ENCODE assay signal across 1 cellular context in the genomic region with DNA sequence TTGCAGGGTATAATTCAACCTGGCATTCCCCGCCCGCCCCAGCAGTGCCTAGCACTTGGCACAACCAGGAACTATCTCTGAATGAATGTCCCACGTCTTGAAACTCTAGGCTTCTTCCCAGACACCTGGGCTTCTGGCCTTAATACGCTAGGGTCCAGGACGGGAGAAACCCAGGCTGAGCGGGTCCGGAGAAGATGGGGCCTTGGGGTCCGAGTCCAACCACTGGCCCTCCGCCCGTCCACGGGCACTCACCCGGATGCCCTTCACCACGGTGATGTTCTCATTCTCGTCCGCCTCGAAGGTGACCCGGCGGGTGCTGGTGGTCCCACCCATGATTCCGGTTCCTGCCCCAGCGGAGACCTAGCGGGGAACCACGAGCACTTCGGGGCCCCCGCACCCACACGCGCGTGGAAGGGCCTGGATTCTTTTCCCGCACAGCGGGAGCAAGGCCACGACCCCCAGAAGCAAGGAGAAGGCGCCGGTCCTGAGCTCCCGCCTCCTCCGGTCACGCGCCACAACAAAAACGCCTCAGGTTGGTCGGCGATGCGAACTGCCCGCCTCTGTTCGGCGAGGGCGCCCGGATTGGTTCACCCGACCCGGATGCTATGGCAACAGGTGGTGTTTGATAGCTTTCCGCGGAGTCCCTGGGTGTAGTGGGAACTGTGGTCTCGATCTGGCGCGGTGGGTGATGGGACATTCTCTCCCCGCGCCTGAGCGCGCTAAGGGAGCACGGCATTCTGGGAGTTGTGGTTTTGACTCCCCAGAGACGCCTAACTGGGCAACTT.
A peak's percentile ranks its signal among the peaks of the same experiment; 100 is the strongest.
TF ChIP-seq lines count a peak whose summit lies in the region.

A gene (minus strand): TSS at position 486 of the 785 bp plus-strand sequence. CDS start 153 bp downstream, at position 333.

TF ChIP-seq in GM12878, 131 proteins besides CTCF, POLR2A, EP300 and RAD21 (continued from another document):
- TF ChIP-seq, protein P1, sequence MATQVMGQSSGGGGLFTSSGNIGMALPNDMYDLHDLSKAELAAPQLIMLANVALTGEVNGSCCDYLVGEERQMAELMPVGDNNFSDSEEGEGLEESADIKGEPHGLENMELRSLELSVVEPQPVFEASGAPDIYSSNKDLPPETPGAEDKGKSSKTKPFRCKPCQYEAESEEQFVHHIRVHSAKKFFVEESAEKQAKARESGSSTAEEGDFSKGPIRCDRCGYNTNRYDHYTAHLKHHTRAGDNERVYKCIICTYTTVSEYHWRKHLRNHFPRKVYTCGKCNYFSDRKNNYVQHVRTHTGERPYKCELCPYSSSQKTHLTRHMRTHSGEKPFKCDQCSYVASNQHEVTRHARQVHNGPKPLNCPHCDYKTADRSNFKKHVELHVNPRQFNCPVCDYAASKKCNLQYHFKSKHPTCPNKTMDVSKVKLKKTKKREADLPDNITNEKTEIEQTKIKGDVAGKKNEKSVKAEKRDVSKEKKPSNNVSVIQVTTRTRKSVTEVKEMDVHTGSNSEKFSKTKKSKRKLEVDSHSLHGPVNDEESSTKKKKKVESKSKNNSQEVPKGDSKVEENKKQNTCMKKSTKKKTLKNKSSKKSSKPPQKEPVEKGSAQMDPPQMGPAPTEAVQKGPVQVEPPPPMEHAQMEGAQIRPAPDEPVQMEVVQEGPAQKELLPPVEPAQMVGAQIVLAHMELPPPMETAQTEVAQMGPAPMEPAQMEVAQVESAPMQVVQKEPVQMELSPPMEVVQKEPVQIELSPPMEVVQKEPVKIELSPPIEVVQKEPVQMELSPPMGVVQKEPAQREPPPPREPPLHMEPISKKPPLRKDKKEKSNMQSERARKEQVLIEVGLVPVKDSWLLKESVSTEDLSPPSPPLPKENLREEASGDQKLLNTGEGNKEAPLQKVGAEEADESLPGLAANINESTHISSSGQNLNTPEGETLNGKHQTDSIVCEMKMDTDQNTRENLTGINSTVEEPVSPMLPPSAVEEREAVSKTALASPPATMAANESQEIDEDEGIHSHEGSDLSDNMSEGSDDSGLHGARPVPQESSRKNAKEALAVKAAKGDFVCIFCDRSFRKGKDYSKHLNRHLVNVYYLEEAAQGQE (IDR thresholded peaks at IDR 0.05; ENCODE audit: low read depth, low read length) = no peak
- peak; percentile 73; the same call in 1 of the 2 replicates for TF ChIP-seq TARDBP (IDR thresholded peaks at IDR 0.05; ENCODE audit: borderline replicate concordance)
- TF ChIP-seq ZNF24 (IDR thresholded peaks at IDR 0.05) = no peak
- peak; percentile 50; the same call in 1 of the 2 replicates for TF ChIP-seq DPF2 (IDR thresholded peaks at IDR 0.05)
- TF ChIP-seq, protein P2, sequence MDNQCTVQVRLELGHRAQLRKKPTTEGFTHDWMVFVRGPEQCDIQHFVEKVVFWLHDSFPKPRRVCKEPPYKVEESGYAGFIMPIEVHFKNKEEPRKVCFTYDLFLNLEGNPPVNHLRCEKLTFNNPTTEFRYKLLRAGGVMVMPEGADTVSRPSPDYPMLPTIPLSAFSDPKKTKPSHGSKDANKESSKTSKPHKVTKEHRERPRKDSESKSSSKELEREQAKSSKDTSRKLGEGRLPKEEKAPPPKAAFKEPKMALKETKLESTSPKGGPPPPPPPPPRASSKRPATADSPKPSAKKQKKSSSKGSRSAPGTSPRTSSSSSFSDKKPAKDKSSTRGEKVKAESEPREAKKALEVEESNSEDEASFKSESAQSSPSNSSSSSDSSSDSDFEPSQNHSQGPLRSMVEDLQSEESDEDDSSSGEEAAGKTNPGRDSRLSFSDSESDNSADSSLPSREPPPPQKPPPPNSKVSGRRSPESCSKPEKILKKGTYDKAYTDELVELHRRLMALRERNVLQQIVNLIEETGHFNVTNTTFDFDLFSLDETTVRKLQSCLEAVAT (IDR thresholded peaks at IDR 0.05) = 0 out of 2 replicates have a peak, but pooled peaks have one; percentile 44
- TF ChIP-seq NR2C2 (IDR thresholded peaks at IDR 0.05; ENCODE audit: borderline replicate concordance, control insufficient read depth, insufficient read length, low read depth) = no peak
- TF ChIP-seq RFX5 (IDR thresholded peaks at IDR 0.05; ENCODE audit: low read depth, low read length) = no peak
- TF ChIP-seq CBX5 (IDR thresholded peaks at IDR 0.05; ENCODE audit: low read depth) = no peak
- TF ChIP-seq MTA2 (IDR thresholded peaks at IDR 0.05; ENCODE audit: low read depth) = no peak
- TF ChIP-seq HDAC6 (IDR thresholded peaks at IDR 0.05; ENCODE audit: unreplicated experiment) = no peak
- TF ChIP-seq, protein P3, sequence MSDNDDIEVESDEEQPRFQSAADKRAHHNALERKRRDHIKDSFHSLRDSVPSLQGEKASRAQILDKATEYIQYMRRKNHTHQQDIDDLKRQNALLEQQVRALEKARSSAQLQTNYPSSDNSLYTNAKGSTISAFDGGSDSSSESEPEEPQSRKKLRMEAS (IDR thresholded peaks at IDR 0.05; ENCODE audit: low read depth, low read length) = peak; percentile 75; the same call in 1 of the 2 replicates
- TF ChIP-seq RCOR1 (conservative IDR thresholded peaks at IDR 0.05; ENCODE audit: low read depth, low read length) = no peak
- peak; percentile 87; the same call in 1 of the 2 replicates for TF ChIP-seq GABPA (IDR thresholded peaks at IDR 0.05; ENCODE audit: low read depth)
- TF ChIP-seq PAX5 (IDR thresholded peaks at IDR 0.05; ENCODE audit: borderline replicate concordance, low read depth, low read length) = no peak
- TF ChIP-seq SMAD5 (IDR thresholded peaks at IDR 0.05; ENCODE audit: low read depth) = peak; percentile 58; the same call in 1 of the 2 replicates
- TF ChIP-seq, protein P4, sequence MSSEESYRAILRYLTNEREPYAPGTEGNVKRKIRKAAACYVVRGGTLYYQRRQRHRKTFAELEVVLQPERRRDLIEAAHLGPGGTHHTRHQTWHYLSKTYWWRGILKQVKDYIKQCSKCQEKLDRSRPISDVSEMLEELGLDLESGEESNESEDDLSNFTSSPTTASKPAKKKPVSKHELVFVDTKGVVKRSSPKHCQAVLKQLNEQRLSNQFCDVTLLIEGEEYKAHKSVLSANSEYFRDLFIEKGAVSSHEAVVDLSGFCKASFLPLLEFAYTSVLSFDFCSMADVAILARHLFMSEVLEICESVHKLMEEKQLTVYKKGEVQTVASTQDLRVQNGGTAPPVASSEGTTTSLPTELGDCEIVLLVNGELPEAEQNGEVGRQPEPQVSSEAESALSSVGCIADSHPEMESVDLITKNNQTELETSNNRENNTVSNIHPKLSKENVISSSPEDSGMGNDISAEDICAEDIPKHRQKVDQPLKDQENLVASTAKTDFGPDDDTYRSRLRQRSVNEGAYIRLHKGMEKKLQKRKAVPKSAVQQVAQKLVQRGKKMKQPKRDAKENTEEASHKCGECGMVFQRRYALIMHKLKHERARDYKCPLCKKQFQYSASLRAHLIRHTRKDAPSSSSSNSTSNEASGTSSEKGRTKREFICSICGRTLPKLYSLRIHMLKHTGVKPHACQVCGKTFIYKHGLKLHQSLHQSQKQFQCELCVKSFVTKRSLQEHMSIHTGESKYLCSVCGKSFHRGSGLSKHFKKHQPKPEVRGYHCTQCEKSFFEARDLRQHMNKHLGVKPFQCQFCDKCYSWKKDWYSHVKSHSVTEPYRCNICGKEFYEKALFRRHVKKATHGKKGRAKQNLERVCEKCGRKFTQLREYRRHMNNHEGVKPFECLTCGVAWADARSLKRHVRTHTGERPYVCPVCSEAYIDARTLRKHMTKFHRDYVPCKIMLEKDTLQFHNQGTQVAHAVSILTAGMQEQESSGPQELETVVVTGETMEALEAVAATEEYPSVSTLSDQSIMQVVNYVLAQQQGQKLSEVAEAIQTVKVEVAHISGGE (CRISPR knock-in tag; IDR thresholded peaks at IDR 0.05) = no peak
